Comparison of ENCODE assay signal across 8 cellular contexts in genomic region chr1:38873027-38873969, GRCh38. TPM values are rescaled to one million over a fixed set of nuclear protein-coding genes. Genes with fewer than 3 reads are reported as not detected.
DNase-seq lines count a peak whose midpoint lies in the region; ATAC-seq and TF ChIP-seq lines count a peak whose summit lies in the region.

A gene with protein sequence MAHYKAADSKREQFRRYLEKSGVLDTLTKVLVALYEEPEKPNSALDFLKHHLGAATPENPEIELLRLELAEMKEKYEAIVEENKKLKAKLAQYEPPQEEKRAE (minus strand): TSS chr1:38873348. CDS start chr1:38873305, 43 bp downstream.

- peak within 1 kb of the TSS; percentile 71 for H3K27ac Mint-ChIP-seq in activated CD4-positive, alpha-beta memory T cell treated with anti-CD3 and anti-CD28 coated beads for 36 hours

- peaks cover 4% of the 10 kb centered on the region for H3K36me3 Mint-ChIP-seq in activated CD4-positive, alpha-beta memory T cell treated with anti-CD3 and anti-CD28 coated beads for 36 hours

- H3K36me3 ChIP-seq in duodenal mucosa (ENCODE audit: control insufficient read depth in 1 of 2, insufficient read depth in 2 of 2, low read length in 2 of 2): no peaks in the 10 kb centered on the region
- no peaks in the 10 kb centered on the region for H3K36me3 ChIP-seq in right lobe of liver

- peak within 1 kb of the TSS; percentile 91 for H3K4me3 Mint-ChIP-seq in activated CD4-positive, alpha-beta memory T cell treated with anti-CD3 and anti-CD28 coated beads for 36 hours

- peak; percentile 96 for ATAC-seq in GM19438 (IDR thresholded peaks at IDR 0.05; ENCODE audit: low read depth, unreplicated experiment)
- ATAC-seq in HG03575 (IDR thresholded peaks at IDR 0.05; ENCODE audit: extremely low read depth, insufficient number of reproducible peaks, low FRiP score, unreplicated experiment): peak; percentile 48
- peak; percentile 99 to 100 (median 100) for ATAC-seq in right lobe of liver

- peak within 1 kb of the TSS; percentile 85 to 95 for H3K4me3 ChIP-seq in duodenal mucosa (ENCODE audit: low read depth in 1 of 2, low read length in 2 of 2)
- peak within 1 kb of the TSS; percentile 76 to 89 (median 79) for H3K4me3 ChIP-seq in right lobe of liver

- intact Hi-C loops in activated CD4-positive, alpha-beta memory T cell treated with anti-CD3 and anti-CD28 coated beads for 36 hours (cut with micrococcal nuclease): loop anchor here (1.0 to 5.0 kb wide), 3 partner anchors 14 to 154 kb away; partner anchors contain the start of genes AKIRIN1, NDUFS5 and RRAGC
- intact Hi-C loops in right lobe of liver (cut with DNase I): no loop called here

- peaks cover 26% of the 10 kb centered on the region for H3K4me1 Mint-ChIP-seq in activated CD4-positive, alpha-beta memory T cell treated with anti-CD3 and anti-CD28 coated beads for 36 hours (ENCODE audit: low read depth)

- no peaks in the 10 kb centered on the region for H3K27me3 Mint-ChIP-seq in activated CD4-positive, alpha-beta memory T cell treated with anti-CD3 and anti-CD28 coated beads for 36 hours

- peak; percentile 50 for TF ChIP-seq POLR2A in right lobe of liver (IDR thresholded peaks at IDR 0.05)

- H3K9me3 ChIP-seq in duodenal mucosa (ENCODE audit: control insufficient read depth in 1 of 2, low read length in 2 of 2) (no peaks in the 10 kb centered on the region), right lobe of liver (no peaks in the 10 kb centered on the region)

- H3K27me3 ChIP-seq in duodenal mucosa (ENCODE audit: control insufficient read depth in 1 of 2, insufficient read depth in 2 of 2, low read length in 2 of 2) (no peaks in the 10 kb centered on the region), right lobe of liver (no peaks in the 10 kb centered on the region)

- H3K9me3 Mint-ChIP-seq in activated CD4-positive, alpha-beta memory T cell treated with anti-CD3 and anti-CD28 coated beads for 36 hours: no peaks in the 10 kb centered on the region

- peaks cover 11 to 18% of the 10 kb centered on the region in 2 donors for H3K4me1 ChIP-seq in duodenal mucosa (ENCODE audit: control insufficient read depth in 1 of 2, insufficient read depth in 2 of 2, low read length in 2 of 2)
- H3K4me1 ChIP-seq in right lobe of liver: peaks cover 0 to 16% (median 0%) of the 10 kb centered on the region in 4 donors

- DNase-seq in CD1c-positive myeloid dendritic cell (ENCODE audit: extremely low spot score): peak; percentile 96
- peak; percentile 87 for DNase-seq in NCI-H82 treated with DMSO at 0.1 percent for 48 hours (lab: John Stamatoyannopoulos, UW; ENCODE audit: unreplicated experiment)
- peak; percentile 98 for DNase-seq in activated CD4-positive, alpha-beta memory T cell treated with anti-CD3 and anti-CD28 coated beads for 36 hours
- peak; percentile 97 to 98 (median 98) for DNase-seq in right lobe of liver
- peak; percentile 94 to 96 for DNase-seq in stimulated activated CD4-positive, alpha-beta T cell treated with anti-CD3 and anti-CD28 coated beads, Interleukin-4, amount 100 ng/mL, for 4 hours

- POLR2A ChIA-PET in activated CD4-positive, alpha-beta memory T cell treated with anti-CD3 and anti-CD28 coated beads for 36 hours (lab: Charles Lee): interaction anchor here (1.2 to 1.9 kb wide), 3 partner anchors 14 to 134 kb away, joined by 3 to 11 read pairs (median 3); partner anchors contain the start of gene RRAGC

- CTCF ChIA-PET in activated CD4-positive, alpha-beta memory T cell treated with anti-CD3 and anti-CD28 coated beads for 36 hours (lab: Charles Lee): interaction anchor here (0.6 to 2.1 kb wide), 8 partner anchors 14 to 219 kb away, joined by 3 to 7 read pairs (median 4); partner anchors contain the start of genes NDUFS5 and RRAGC

- peak within 1 kb of the TSS; percentile 70 to 83 for H3K9ac ChIP-seq in duodenal mucosa (ENCODE audit: low read depth in 1 of 2, low read length in 2 of 2)

- peak in 1 of 4 donors; percentile 29 for TF ChIP-seq CTCF in right lobe of liver (IDR thresholded peaks at IDR 0.05)

- H3K27ac ChIP-seq in duodenal mucosa (ENCODE audit: low read depth, low read length) (peak within 1 kb of the TSS; percentile 27), right lobe of liver (peak within 1 kb of the TSS in 2 of 3 donors; percentile 44 to 45)

- WGBS in right lobe of liver (ENCODE audit: insufficient coverage, low coverage, low lambda C conversion rate, missing lambda C conversion rate): 0% methylated on average over 23 of the region's 69 CpGs

RNA-seq across cellular contexts. Expression of the gene that starts here (rescaled TPM):
- total RNA-seq in activated CD4-positive, alpha-beta memory T cell treated with anti-CD3 and anti-CD28 coated beads for 36 hours: 10 to 100 TPM; 70.6 to 76.5 TPM
- total RNA-seq in right lobe of liver: 10 to 100 TPM in 2 of 6 experiments, 1 to 10 TPM in 4; 6.0 to 14.4 (median 8.3) TPM

Comparison
In these comparisons a context has a peak if more than half of its experiments do, and no peak if none do; other contexts are left out.
1. Peak in every context shown above with its lines: DNase-seq, ATAC-seq, H3K4me3 ChIP-seq and H3K27ac ChIP-seq.
2. RNA of the gene that starts here (total RNA-seq): 70.6 to 76.5 TPM in activated CD4-positive, alpha-beta memory T cell treated with anti-CD3 and anti-CD28 coated beads for 36 hours; 6.0 to 14.4 TPM in right lobe of liver; every median in the first group is over 4 times any median in the second.
3. ATAC-seq: peak in every context shown above with its lines; median percentile 100 in right lobe of liver; 96 in GM19438; 48 in HG03575.